ENCODE assay signal across 19 cellular contexts in the genomic region with DNA sequence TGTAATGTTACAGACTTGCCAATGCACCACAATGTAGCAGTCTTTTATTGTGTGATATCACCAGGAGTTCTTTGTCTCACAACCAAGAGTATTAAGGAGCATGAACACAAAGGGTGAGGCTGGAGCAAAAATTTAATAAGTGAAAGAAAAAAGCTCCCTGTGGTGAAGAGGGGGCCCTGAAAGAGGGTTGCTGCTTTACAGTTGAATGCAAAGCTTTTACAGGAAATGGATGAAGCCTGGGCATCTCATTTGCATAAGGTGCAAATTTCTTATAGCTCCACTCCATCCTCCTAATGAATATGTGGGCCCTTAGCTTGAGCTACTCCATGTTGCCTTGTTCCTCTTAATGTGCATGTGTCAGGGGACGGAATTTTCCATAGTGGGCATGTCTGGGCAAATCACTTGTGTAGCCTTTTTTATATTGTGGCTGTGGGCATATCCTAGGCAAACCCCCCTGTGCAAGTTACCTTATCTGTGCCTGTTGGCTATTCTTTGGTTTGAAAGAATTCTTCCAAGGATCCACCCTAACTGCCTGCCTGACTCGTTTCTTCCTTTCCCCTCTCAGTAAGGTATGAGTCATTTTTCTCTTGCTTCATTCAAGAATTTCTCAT. TPM values are rescaled to one million over a fixed set of nuclear protein-coding genes. Genes with fewer than 3 reads are reported as not detected.
A peak's percentile ranks its signal among the peaks of the same experiment; 100 is the strongest.
DNase-seq lines count a peak whose midpoint lies in the region; ATAC-seq and TF ChIP-seq lines count a peak whose summit lies in the region.
"Had no signal": no experiment of that assay in that cellular context is flagged by ENCODE, and none has a peak within 500 bp of the region (broad histone marks: within the 10 kb centered on the region; RNA-seq: fewer than 3 reads in every experiment).

No MANE protein-coding gene starts in this region.

- H3K4me1 ChIP-seq in GM23338 (ENCODE audit: insufficient read depth) (peaks cover 30% of the 10 kb centered on the region), neural progenitor cell (peaks cover 68% of the 10 kb centered on the region), gastrocnemius medialis (no peaks in the 10 kb centered on the region)

- ATAC-seq in GM23338 = peak; percentile 54
- no peak for ATAC-seq in gastrocnemius medialis
- ATAC-seq in activated CD8-positive, alpha-beta T cell treated with anti-CD3 and anti-CD28 coated beads for 36 hours = no peak
- ATAC-seq: activated CD8-positive, alpha-beta T cell treated with anti-CD3 and anti-CD28 coated beads, Interleukin-2, amount 10 ng/mL, durations not matched to agents 7 days and 5 days; activated T-cell treated with anti-CD3 and anti-CD28 coated beads, Interleukin-2, amount 50 U/mL, for 72 hours; effector memory CD8-positive, alpha-beta T cell; HCT116; natural killer cell treated with Interleukin-12 subunit alpha and Interleukin-12 subunit beta and Interleukin-15 and Interleukin-18, amount 100 ng/mL, for 72 hours had no signal

- no peaks in the 10 kb centered on the region for H4K20me1 ChIP-seq in GM23338 (replicated peaks; ENCODE audit: insufficient read depth)
- H4K20me1 ChIP-seq in neural progenitor cell (ENCODE audit: low read depth) = no peaks in the 10 kb centered on the region

- no peaks in the 10 kb centered on the region for H3K79me2 ChIP-seq in GM23338 (replicated peaks; ENCODE audit: insufficient read depth)
- peaks cover 21% of the 10 kb centered on the region for H3K79me2 ChIP-seq in neural progenitor cell (ENCODE audit: low read depth)

- TF ChIP-seq POLR2A in gastrocnemius medialis (IDR thresholded peaks at IDR 0.05) = no peak

- TF ChIP-seq CTCF in GM23338 (conservative IDR thresholded peaks at IDR 0.05; ENCODE audit: low read depth in 2 of 2) (no peak), neural progenitor cell (IDR thresholded peaks at IDR 0.05) (no peak), gastrocnemius medialis (IDR thresholded peaks at IDR 0.05 in 4 of 5, conservative IDR thresholded peaks at IDR 0.05 in 1 of 5) (no peak), nephron progenitor cell (IDR thresholded peaks at IDR 0.05) (no peak)
- no peak for TF ChIP-seq CTCF in activated CD8-positive, alpha-beta T cell treated with anti-CD3 and anti-CD28 coated beads for 36 hours (IDR thresholded peaks at IDR 0.05)

- H3K27ac Mint-ChIP-seq in GM23338 = no peak overlapping the region
- peak overlapping the region; percentile 57 for H3K27ac Mint-ChIP-seq in neural progenitor cell
- H3K27ac Mint-ChIP-seq in activated CD8-positive, alpha-beta T cell treated with anti-CD3 and anti-CD28 coated beads for 36 hours = no peak overlapping the region
- H3K27ac Mint-ChIP-seq in nephron progenitor cell = no peak overlapping the region
- H3K27ac Mint-ChIP-seq: activated CD8-positive, alpha-beta T cell treated with anti-CD3 and anti-CD28 coated beads, Interleukin-2, amount 10 ng/mL, durations not matched to agents 7 days and 5 days; activated T-cell treated with anti-CD3 and anti-CD28 coated beads, Interleukin-2, amount 50 U/mL, for 72 hours; effector memory CD8-positive, alpha-beta T cell; immature natural killer cell; memory B cell; natural killer cell treated with Interleukin-12 subunit alpha and Interleukin-12 subunit beta and Interleukin-15 and Interleukin-18, amount 100 ng/mL, for 72 hours had no signal

- H3K9me3 Mint-ChIP-seq in GM23338 = peaks cover 21% of the 10 kb centered on the region; the same call in 2 of the 3 replicates
- H3K9me3 Mint-ChIP-seq in neural progenitor cell = peaks cover 14% of the 10 kb centered on the region
- peaks cover 2% of the 10 kb centered on the region for H3K9me3 Mint-ChIP-seq in activated CD8-positive, alpha-beta T cell treated with anti-CD3 and anti-CD28 coated beads for 36 hours
- peaks cover 9% of the 10 kb centered on the region for H3K9me3 Mint-ChIP-seq in nephron progenitor cell

- peaks cover 9% of the 10 kb centered on the region; the same call in 1 of the 2 replicates for H3K36me3 ChIP-seq in GM23338 (ENCODE audit: insufficient read depth)
- H3K36me3 ChIP-seq in neural progenitor cell = no peaks in the 10 kb centered on the region
- H3K36me3 ChIP-seq in gastrocnemius medialis = no peaks in the 10 kb centered on the region

- intact Hi-C loops in gastrocnemius medialis (cut with DNase I; ENCODE audit: low total_unique reads) = no loop called here
- intact Hi-C loops in activated CD8-positive, alpha-beta T cell treated with anti-CD3 and anti-CD28 coated beads for 36 hours (cut with micrococcal nuclease) = no loop called here

- CTCF ChIA-PET in activated CD8-positive, alpha-beta T cell treated with anti-CD3 and anti-CD28 coated beads for 36 hours (lab: Charles Lee) = no interaction called here

- H3K27me3 ChIP-seq in GM23338 (ENCODE audit: insufficient read depth) = no peaks in the 10 kb centered on the region
- no peaks in the 10 kb centered on the region for H3K27me3 ChIP-seq in neural progenitor cell
- no peaks in the 10 kb centered on the region for H3K27me3 ChIP-seq in gastrocnemius medialis

- H3K4me1 Mint-ChIP-seq in GM23338 = peaks cover 22% of the 10 kb centered on the region
- peaks cover 47% of the 10 kb centered on the region for H3K4me1 Mint-ChIP-seq in neural progenitor cell
- no peaks in the 10 kb centered on the region for H3K4me1 Mint-ChIP-seq in activated CD8-positive, alpha-beta T cell treated with anti-CD3 and anti-CD28 coated beads for 36 hours (ENCODE audit: low read depth)
- no peaks in the 10 kb centered on the region for H3K4me1 Mint-ChIP-seq in nephron progenitor cell
- H3K4me1 Mint-ChIP-seq: immature natural killer cell, memory B cell had no signal

- POLR2A ChIA-PET in activated CD8-positive, alpha-beta T cell treated with anti-CD3 and anti-CD28 coated beads for 36 hours (lab: Charles Lee) = no interaction called here

- H3F3A ChIP-seq in GM23338 (replicated peaks; ENCODE audit: low read depth) = no peaks in the 10 kb centered on the region
- peaks cover 46% of the 10 kb centered on the region for H3F3A ChIP-seq in neural progenitor cell (ENCODE audit: low read depth)

- H3K9me2 ChIP-seq in GM23338 (ENCODE audit: insufficient read depth) = peaks cover 7% of the 10 kb centered on the region; the same call in 1 of the 2 replicates

- peak overlapping the region; percentile 82 for H3K27ac ChIP-seq in GM23338 (ENCODE audit: low read depth)
- H3K27ac ChIP-seq in epithelial cell of prostate = peak overlapping the region; percentile 67
- peak overlapping the region; percentile 88 for H3K27ac ChIP-seq in neural progenitor cell
- H3K27ac ChIP-seq in gastrocnemius medialis = no peak overlapping the region
- H3K27ac ChIP-seq: VCaP had no signal

- H3K9me3 ChIP-seq in neural progenitor cell (ENCODE audit: low read depth) = no peaks in the 10 kb centered on the region
- H3K9me3 ChIP-seq in gastrocnemius medialis = no peaks in the 10 kb centered on the region

- no peak overlapping the region for H3K9ac ChIP-seq in neural progenitor cell

- H3K4me2 ChIP-seq in GM23338 = no peak overlapping the region
- H3K4me2 ChIP-seq in neural progenitor cell = peak overlapping the region; percentile 68

- peaks cover 28% of the 10 kb centered on the region for H3K36me3 Mint-ChIP-seq in GM23338 (ENCODE audit: low read depth)
- peaks cover 1% of the 10 kb centered on the region for H3K36me3 Mint-ChIP-seq in neural progenitor cell
- H3K36me3 Mint-ChIP-seq in activated CD8-positive, alpha-beta T cell treated with anti-CD3 and anti-CD28 coated beads for 36 hours (ENCODE audit: low read depth) = no peaks in the 10 kb centered on the region
- no peaks in the 10 kb centered on the region for H3K36me3 Mint-ChIP-seq in nephron progenitor cell (ENCODE audit: low read depth)
- H3K36me3 Mint-ChIP-seq: immature natural killer cell; memory B cell; natural killer cell treated with Interleukin-12 subunit alpha and Interleukin-12 subunit beta and Interleukin-15 and Interleukin-18, amount 100 ng/mL, for 72 hours had no signal

- DNase-seq in GM23338 (ENCODE audit: low spot score) = peak; percentile 31
- peak; percentile 20 for DNase-seq in NCI-H69 (lab: John Stamatoyannopoulos, UW)
- DNase-seq in epithelial cell of prostate (ENCODE audit: low read depth, low spot score) = peak; percentile 20
- DNase-seq in neural progenitor cell (ENCODE audit: low spot score) = peak; percentile 61
- no peak for DNase-seq in gastrocnemius medialis
- DNase-seq in activated CD8-positive, alpha-beta T cell treated with anti-CD3 and anti-CD28 coated beads for 36 hours = no peak
- no peak for DNase-seq in nephron progenitor cell
- DNase-seq in NCI-H146 (lab: John Stamatoyannopoulos, UW) = no peak
- DNase-seq: activated CD8-positive, alpha-beta T cell treated with anti-CD3 and anti-CD28 coated beads, Interleukin-2, amount 10 ng/mL, durations not matched to agents 7 days and 5 days; activated T-cell treated with anti-CD3 and anti-CD28 coated beads, Interleukin-2, amount 50 U/mL, for 72 hours; AML-193; central memory CD4-positive, alpha-beta T cell; effector memory CD8-positive, alpha-beta T cell; immature natural killer cell; T-helper 1 cell had no signal

- in situ Hi-C loops in gastrocnemius medialis (cut with MboI; ENCODE audit: low sequenced_read_pairs in 4 of 4) = no loop called here

- H3K27me3 Mint-ChIP-seq in GM23338 (ENCODE audit: insufficient read depth, low read depth, poor library complexity) = no peaks in the 10 kb centered on the region
- H3K27me3 Mint-ChIP-seq in neural progenitor cell (ENCODE audit: insufficient read depth, low read depth) = peaks cover 3% of the 10 kb centered on the region
- H3K27me3 Mint-ChIP-seq in activated CD8-positive, alpha-beta T cell treated with anti-CD3 and anti-CD28 coated beads for 36 hours = no peaks in the 10 kb centered on the region
- H3K27me3 Mint-ChIP-seq in nephron progenitor cell (ENCODE audit: low read depth, poor library complexity) = peaks cover 8% of the 10 kb centered on the region
- H3K27me3 Mint-ChIP-seq: effector memory CD8-positive, alpha-beta T cell; memory B cell; natural killer cell treated with Interleukin-12 subunit alpha and Interleukin-12 subunit beta and Interleukin-15 and Interleukin-18, amount 100 ng/mL, for 72 hours had no signal

- no peak overlapping the region; the same call in 2 of the 3 replicates for H3K4me3 Mint-ChIP-seq in GM23338
- H3K4me3 Mint-ChIP-seq in neural progenitor cell = no peak overlapping the region
- H3K4me3 Mint-ChIP-seq in activated CD8-positive, alpha-beta T cell treated with anti-CD3 and anti-CD28 coated beads for 36 hours = no peak overlapping the region
- H3K4me3 Mint-ChIP-seq in nephron progenitor cell = no peak overlapping the region
- H3K4me3 Mint-ChIP-seq: activated CD8-positive, alpha-beta T cell treated with anti-CD3 and anti-CD28 coated beads, Interleukin-2, amount 10 ng/mL, durations not matched to agents 7 days and 5 days; activated T-cell treated with anti-CD3 and anti-CD28 coated beads, Interleukin-2, amount 50 U/mL, for 72 hours; effector memory CD8-positive, alpha-beta T cell; immature natural killer cell; memory B cell; natural killer cell treated with Interleukin-12 subunit alpha and Interleukin-12 subunit beta and Interleukin-15 and Interleukin-18, amount 100 ng/mL, for 72 hours had no signal

- H3K4me3 ChIP-seq in GM23338 (no peak overlapping the region), neural progenitor cell (peak overlapping the region; percentile 20), gastrocnemius medialis (no peak overlapping the region)

- no peak overlapping the region for H2AFZ ChIP-seq in GM23338
- H2AFZ ChIP-seq in neural progenitor cell (replicated peaks) = peak overlapping the region; percentile 30

RNA-seq across cellular contexts. Expression of a gene that starts 45.3 kb away (rescaled TPM):
- 1.9 and 2.1 TPM in 2 replicates for total RNA-seq in GM23338 (2014; rRNA removed; shearing (Covaris generic))
- 1.1 TPM in 2 replicates for polyA plus RNA-seq in GM23338 (2016; fragmentation: Nextera tagmentation; extraction: Ambion mirVana)
- total RNA-seq in neural progenitor cell (ENCODE audit: low replicate concordance) (17.7 and 21.1 TPM in 2 replicates), gastrocnemius medialis (under 1 TPM in 3 of 4 donors, not detected in 1; 0.20 to 0.75 (median 0.27) TPM)
- total RNA-seq in activated CD8-positive, alpha-beta T cell treated with anti-CD3 and anti-CD28 coated beads for 36 hours = not detected
- total RNA-seq: activated CD8-positive, alpha-beta T cell treated with anti-CD3 and anti-CD28 coated beads, Interleukin-2, amount 10 ng/mL, durations not matched to agents 7 days and 5 days; activated T-cell treated with anti-CD3 and anti-CD28 coated beads, Interleukin-2, amount 50 U/mL, for 72 hours; natural killer cell treated with Interleukin-12 subunit alpha and Interleukin-12 subunit beta and Interleukin-15 and Interleukin-18, amount 100 ng/mL, for 72 hours had no signal
- polyA plus RNA-seq: immature natural killer cell had no signal

Comparison
In these comparisons a context has a peak if more than half of its experiments do, and no peak if none do; other contexts are left out.
1. DNase-seq: peak in GM23338 (single experiment), NCI-H69 (single experiment), epithelial cell of prostate (single experiment) and neural progenitor cell (single experiment); none in gastrocnemius medialis (0 of 2), activated CD8-positive, alpha-beta T cell treated with anti-CD3 and anti-CD28 coated beads for 36 hours (single experiment), nephron progenitor cell (single experiment) and NCI-H146 (single experiment).
2. H3K27ac ChIP-seq: peak in GM23338 (single experiment), epithelial cell of prostate (single experiment) and neural progenitor cell (single experiment); none in gastrocnemius medialis (0 of 4).